ENCODE assay signal across 1 cellular context in genomic region chr5:892390-893136, GRCh38.
TF ChIP-seq lines count a peak whose summit lies in the region.

Gene BRD9 (minus strand): TSS chr5:892801. CDS start chr5:892657, 144 bp downstream.
Gene TRIP13 (plus strand): TSS chr5:892884. CDS start chr5:892999, 115 bp downstream.

TF ChIP-seq in HepG2, 621 proteins besides CTCF, POLR2A, EP300 and RAD21 (continued from another document and continues in another):
- TF ChIP-seq ZNF512B (CRISPR knock-in tag; IDR thresholded peaks at IDR 0.05; ENCODE audit: borderline replicate concordance) (no peak), RORA (CRISPR knock-in tag; IDR thresholded peaks at IDR 0.05) (no peak), ASH2L (IDR thresholded peaks at IDR 0.05; ENCODE audit: insufficient read length, low read depth, low read length) (peak; percentile 53), HMGXB4 (CRISPR knock-in tag; IDR thresholded peaks at IDR 0.05; ENCODE audit: borderline replicate concordance in 1 of 2, low read depth in 1 of 2) (peak; percentile 35 to 57; a peak in 1 of 4 replicates), ZNF841 (CRISPR knock-in tag; IDR thresholded peaks at IDR 0.05; ENCODE audit: borderline replicate concordance) (no peak; the same call in 1 of the 2 replicates), NRL (CRISPR knock-in tag; IDR thresholded peaks at IDR 0.05; ENCODE audit: borderline replicate concordance) (0 out of 2 replicates have a peak, but pooled peaks have one; percentile 4), IKZF4 (CRISPR knock-in tag; IDR thresholded peaks at IDR 0.05; ENCODE audit: borderline replicate concordance, low read depth, not compliant biosample characterization) (no peak), HOXD1 (CRISPR knock-in tag; IDR thresholded peaks at IDR 0.05) (0 out of 2 replicates have a peak, but pooled peaks have one; percentile 25), ZFP82 (CRISPR knock-in tag; IDR thresholded peaks at IDR 0.05; ENCODE audit: borderline replicate concordance) (no peak), CREB1 (IDR thresholded peaks at IDR 0.05) (no peak; the same call in 1 of the 2 replicates), CREB1 (CRISPR knock-in tag; IDR thresholded peaks at IDR 0.05) (no peak), MIER2 (CRISPR knock-in tag; IDR thresholded peaks at IDR 0.05) (no peak), SKIL (CRISPR knock-in tag; IDR thresholded peaks at IDR 0.05; ENCODE audit: borderline replicate concordance) (no peak; the same call in 1 of the 2 replicates), ZNF431 (CRISPR knock-in tag; IDR thresholded peaks at IDR 0.05; ENCODE audit: borderline replicate concordance, low read depth) (peak; percentile 76; the same call in 1 of the 2 replicates), POLR2G (IDR thresholded peaks at IDR 0.05; ENCODE audit: low read depth, low read length) (peak; percentile 67), ZNF749 (CRISPR knock-in tag; IDR thresholded peaks at IDR 0.05; ENCODE audit: borderline replicate concordance) (no peak), RFXANK (CRISPR knock-in tag; IDR thresholded peaks at IDR 0.05) (no peak), KDM2A (CRISPR knock-in tag; IDR thresholded peaks at IDR 0.05; ENCODE audit: borderline replicate concordance, low read depth) (peak; percentile 80; the same call in 1 of the 2 replicates), ZBTB26 (CRISPR knock-in tag; IDR thresholded peaks at IDR 0.05; ENCODE audit: borderline replicate concordance) (no peak), ZNF629 (CRISPR knock-in tag; conservative IDR thresholded peaks at IDR 0.05) (no peak), CEBPZ (IDR thresholded peaks at IDR 0.05; ENCODE audit: low read length) (no peak), HHEX (CRISPR knock-in tag; IDR thresholded peaks at IDR 0.05) (no peak), CSRNP1 (CRISPR knock-in tag; IDR thresholded peaks at IDR 0.05) (peak; percentile 94), SIX4 (CRISPR knock-in tag; IDR thresholded peaks at IDR 0.05) (no peak), ZNF264 (CRISPR knock-in tag; IDR thresholded peaks at IDR 0.05) (no peak), NR2C2 (CRISPR knock-in tag; IDR thresholded peaks at IDR 0.05; ENCODE audit: borderline replicate concordance) (peak; percentile 100), ZNF34 (CRISPR knock-in tag; IDR thresholded peaks at IDR 0.05; ENCODE audit: borderline replicate concordance) (0 out of 2 replicates have a peak, but pooled peaks have one; percentile 31), MTA1 (CRISPR knock-in tag; IDR thresholded peaks at IDR 0.05; ENCODE audit: borderline replicate concordance) (no peak), ZC3H13 (CRISPR knock-in tag; IDR thresholded peaks at IDR 0.05) (peak; percentile 30), TIGD3 (CRISPR knock-in tag; IDR thresholded peaks at IDR 0.05; ENCODE audit: borderline replicate concordance) (no peak), ZNF276 (CRISPR knock-in tag; IDR thresholded peaks at IDR 0.05; ENCODE audit: low read depth) (no peak), REST (IDR thresholded peaks at IDR 0.05; ENCODE audit: borderline replicate concordance in 1 of 2, low read depth in 1 of 2, low read length in 2 of 2) (no peak)
